Comparison of ENCODE assay signal across 24 cellular contexts in genomic region chr10:72830625-72831024, GRCh38.
"Had no signal": no experiment of that assay in that cellular context is flagged by ENCODE, and none has a peak within 500 bp of the region (broad histone marks: within the 10 kb centered on the region; RNA-seq: fewer than 3 reads in every experiment).

No MANE protein-coding gene starts in this region.

- H3K9me3 ChIP-seq: gastrocnemius medialis, left lung, lower lobe of right lung, psoas muscle, right lobe of liver, spleen, thoracic aorta, transverse colon had no signal

- H3K27ac Mint-ChIP-seq: immature natural killer cell; memory B cell; natural killer cell; neural progenitor cell; stimulated activated memory B cell treated with anti-CD40 and anti-IgM and Interleukin-4, amounts not matched to agents 10 μg/mL and 1 μg/mL and 100 μg/mL, for 72 hours had no signal

- H3K9ac ChIP-seq: neural progenitor cell, parathyroid adenoma had no signal

- H3K4me1 Mint-ChIP-seq: immature natural killer cell; natural killer cell; neural progenitor cell; stimulated activated memory B cell treated with anti-CD40 and anti-IgM and Interleukin-4, amounts not matched to agents 10 μg/mL and 1 μg/mL and 100 μg/mL, for 72 hours; stimulated activated naive CD8-positive, alpha-beta T cell treated with anti-CD3 and anti-CD28 coated beads, Interleukin-15, amount 100 ng/mL, for 72 hours had no signal

- H3K36me3 ChIP-seq: neural progenitor cell, right lobe of liver, thoracic aorta, transverse colon had no signal

- H3K4me2 ChIP-seq: neural progenitor cell had no signal

- FAIRE-seq: keratinocyte had no signal

- H3K36me3 Mint-ChIP-seq: immature natural killer cell; natural killer cell; neural progenitor cell; stimulated activated memory B cell treated with anti-CD40 and anti-IgM and Interleukin-4, amounts not matched to agents 10 μg/mL and 1 μg/mL and 100 μg/mL, for 72 hours had no signal

- H3K27me3 ChIP-seq: gastrocnemius medialis, left lung, neural progenitor cell, right lobe of liver, spleen, transverse colon had no signal

- H2AFZ ChIP-seq: neural progenitor cell, parathyroid adenoma had no signal

- ATAC-seq: esophagus mucosa; gastrocnemius medialis; left lung; lower lobe of right lung; natural killer cell; psoas muscle; right lobe of liver; stimulated activated memory B cell treated with anti-CD40 and anti-IgM and Interleukin-4, amounts not matched to agents 10 μg/mL and 1 μg/mL and 100 μg/mL, for 72 hours; stimulated activated naive CD8-positive, alpha-beta T cell treated with anti-CD3 and anti-CD28 coated beads, Interleukin-15, amount 100 ng/mL, for 72 hours had no signal

- H3K27me3 Mint-ChIP-seq: memory B cell; stimulated activated memory B cell treated with anti-CD40 and anti-IgM and Interleukin-4, amounts not matched to agents 10 μg/mL and 1 μg/mL and 100 μg/mL, for 72 hours; stimulated activated naive CD8-positive, alpha-beta T cell treated with anti-CD3 and anti-CD28 coated beads, Interleukin-15, amount 100 ng/mL, for 72 hours had no signal

- H3K27ac ChIP-seq: left lung, lower lobe of right lung, neural progenitor cell, parathyroid adenoma, psoas muscle, right lobe of liver, spleen, thoracic aorta, transverse colon had no signal

- DNase-seq: effector memory CD4-positive, alpha-beta T cell; gastrocnemius medialis; immature natural killer cell; left lung; lower lobe of right lung; natural killer cell; nucleus accumbens; psoas muscle; retina; right lobe of liver; spleen; stimulated activated CD4-positive, alpha-beta T cell treated with anti-CD3 and anti-CD28 coated beads, Interleukin-15, amount 100 ng/mL, for 24 hours; stimulated activated CD4-positive, alpha-beta T cell treated with anti-CD3 and anti-CD28 coated beads, Interleukin-1b, Interleukin-23, amount 100 ng/mL, for 48 hours; stimulated activated CD4-positive, alpha-beta T cell treated with anti-CD3 and anti-CD28 coated beads, Interleukin-4, amount 100 ng/mL, for 24 hours; stimulated activated naive CD8-positive, alpha-beta T cell treated with anti-CD3 and anti-CD28 coated beads, Interleukin-15, amount 100 ng/mL, for 72 hours; transverse colon had no signal

- H3K4me3 ChIP-seq: gastrocnemius medialis, left lung, lower lobe of right lung, neural progenitor cell, psoas muscle, right lobe of liver, spleen, thoracic aorta, transverse colon had no signal

- H3K9me3 Mint-ChIP-seq: immature natural killer cell; memory B cell; mesothelial cell of epicardium; natural killer cell; neural progenitor cell; stimulated activated memory B cell treated with anti-CD40 and anti-IgM and Interleukin-4, amounts not matched to agents 10 μg/mL and 1 μg/mL and 100 μg/mL, for 72 hours; stimulated activated naive CD8-positive, alpha-beta T cell treated with anti-CD3 and anti-CD28 coated beads, Interleukin-15, amount 100 ng/mL, for 72 hours had no signal

- H3K4me1 ChIP-seq: neural progenitor cell, parathyroid adenoma, right lobe of liver had no signal

- H3K4me3 Mint-ChIP-seq: immature natural killer cell; memory B cell; mesothelial cell of epicardium; natural killer cell; neural progenitor cell; stimulated activated memory B cell treated with anti-CD40 and anti-IgM and Interleukin-4, amounts not matched to agents 10 μg/mL and 1 μg/mL and 100 μg/mL, for 72 hours; stimulated activated naive CD8-positive, alpha-beta T cell treated with anti-CD3 and anti-CD28 coated beads, Interleukin-15, amount 100 ng/mL, for 72 hours had no signal
